17 cellular contexts compared by ENCODE assay signal in the genomic region with DNA sequence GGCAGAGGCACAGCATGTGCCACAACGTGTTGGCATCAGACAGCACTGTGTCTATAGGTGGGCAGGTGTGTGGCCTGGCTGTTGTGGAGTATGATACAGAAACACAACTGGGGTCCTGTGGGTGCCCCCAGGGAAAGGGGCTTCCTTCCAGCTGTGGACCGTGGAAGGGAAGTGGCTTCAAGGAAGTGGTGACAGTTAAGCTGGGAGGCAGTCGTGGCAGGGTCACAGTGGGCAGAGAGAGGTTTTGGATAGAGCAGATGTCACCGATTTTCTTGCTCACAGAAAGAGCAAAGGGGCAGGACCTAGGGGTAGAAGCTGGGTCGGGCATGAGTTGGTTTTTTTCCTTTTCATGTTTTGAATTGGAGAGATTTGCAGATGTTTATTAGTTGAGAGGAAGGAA. TPM values are rescaled to one million over a fixed set of nuclear protein-coding genes. Genes with fewer than 3 reads are reported as not detected.
DNase-seq lines count a peak whose midpoint lies in the region; ATAC-seq and TF ChIP-seq lines count a peak whose summit lies in the region.
"Had no signal": no experiment of that assay in that cellular context is flagged by ENCODE, and none has a peak within 500 bp of the region (broad histone marks: within the 10 kb centered on the region; RNA-seq: fewer than 3 reads in every experiment).

No MANE protein-coding gene starts in this region.

- TF ChIP-seq CTCF in heart left ventricle (IDR thresholded peaks at IDR 0.05) (no peak), OCI-LY1 (IDR thresholded peaks at IDR 0.05; ENCODE audit: low read length) (no peak), esophagus muscularis mucosa (IDR thresholded peaks at IDR 0.05) (no peak), upper lobe of right lung (IDR thresholded peaks at IDR 0.05) (no peak)

- H3K27ac ChIP-seq in right cardiac atrium (ENCODE audit: low read length) (peak overlapping the region; percentile 10), heart left ventricle (peak overlapping the region in 2 of 12 donors; percentile 37 to 47), OCI-LY1 (ENCODE audit: low read depth, low read length, poor library complexity, severe bottlenecking) (peak overlapping the region; percentile 33), esophagus muscularis mucosa (replicated peaks in 1 of 4) (peak overlapping the region; percentile 35 to 48 (median 44)), upper lobe of right lung (peak overlapping the region; percentile 30)
- H3K27ac ChIP-seq: breast epithelium had no signal

- H3K4me3 ChIP-seq in right cardiac atrium (ENCODE audit: low read length) (no peak overlapping the region), heart left ventricle (no peak overlapping the region), OCI-LY1 (ENCODE audit: low read depth, low read length, poor library complexity, severe bottlenecking) (no peak overlapping the region), esophagus muscularis mucosa (no peak overlapping the region), upper lobe of right lung (no peak overlapping the region)
- H3K4me3 ChIP-seq: breast epithelium, GM12878 had no signal

- no peak overlapping the region for H3K9ac ChIP-seq in OCI-LY1 (ENCODE audit: low read length)

- TF ChIP-seq POLR2A in heart left ventricle (IDR thresholded peaks at IDR 0.05) (no peak), esophagus muscularis mucosa (IDR thresholded peaks at IDR 0.05; ENCODE audit: low read depth) (no peak)

- H4K20me1 ChIP-seq in OCI-LY1 (ENCODE audit: insufficient read depth, low read length): no peaks in the 10 kb centered on the region

- TF ChIP-seq EP300 in esophagus muscularis mucosa (IDR thresholded peaks at IDR 0.05): no peak

- ATAC-seq in right cardiac atrium (no peak), heart left ventricle (no peak), upper lobe of right lung (no peak), HG03039 (IDR thresholded peaks at IDR 0.05; ENCODE audit: unreplicated experiment) (no peak)
- ATAC-seq: GM12878 had no signal

- no peaks in the 10 kb centered on the region for H3F3A ChIP-seq in OCI-LY1 (ENCODE audit: insufficient read depth, low read length)

- H3K9me2 ChIP-seq in OCI-LY1 (ENCODE audit: low read depth, low read length): no peaks in the 10 kb centered on the region

- H3K79me2 ChIP-seq in OCI-LY1 (ENCODE audit: insufficient read depth, low read length): no peaks in the 10 kb centered on the region

- DNase-seq in right cardiac atrium (peak in 1 of 3 donors; percentile 43), heart left ventricle (no peak), esophagus muscularis mucosa (ENCODE audit: extremely low spot score) (no peak), upper lobe of right lung (no peak), midbrain (lab: John Stamatoyannopoulos, UW) (no peak), germinal center (ENCODE audit: low spot score) (no peak)
- DNase-seq: activated CD4-positive, alpha-beta T cell treated with anti-CD3 and anti-CD28 coated beads for 1 hour; activated effector memory CD4-positive, alpha-beta T cell treated with anti-CD3 and anti-CD28 coated beads, Interleukin-2, amount 50 U/mL, for 16 hours; effector CD8-positive, alpha-beta T cell; foreskin fibroblast; mammary epithelial cell; MM.1S had no signal

- WGBS in right cardiac atrium: 49% methylated on average over 5 of the region's 5 CpGs
- WGBS in heart left ventricle, 4 donors: 50 to 73% (median 59%) methylated on average over 5 of the region's 5 CpGs
- WGBS in esophagus muscularis mucosa: 63% methylated on average over 5 of the region's 5 CpGs

- H3K4me2 ChIP-seq in OCI-LY1 (ENCODE audit: low read length): no peak overlapping the region

- intact Hi-C loops in right cardiac atrium (cut with DNase I) (no loop called here), heart left ventricle (cut with DNase I) (no loop called here), esophagus muscularis mucosa (cut with DNase I) (no loop called here), upper lobe of right lung (cut with DNase I) (no loop called here)

- H3K4me1 ChIP-seq in right cardiac atrium (ENCODE audit: control insufficient read depth, insufficient read depth, low read length) (no peaks in the 10 kb centered on the region), heart left ventricle (peaks cover 0 to 24% (median 7%) of the 10 kb centered on the region in 12 donors), OCI-LY1 (ENCODE audit: insufficient read depth, low read length, severe bottlenecking) (peaks cover 23% of the 10 kb centered on the region), esophagus muscularis mucosa (peaks cover 4 to 28% (median 21%) of the 10 kb centered on the region in 4 donors), upper lobe of right lung (peaks cover 14% of the 10 kb centered on the region)
- H3K4me1 ChIP-seq: breast epithelium had no signal

- no peaks in the 10 kb centered on the region for H3K27me3 ChIP-seq in right cardiac atrium (ENCODE audit: control insufficient read depth, insufficient read depth)
- no peaks in the 10 kb centered on the region for H3K27me3 ChIP-seq in heart left ventricle
- H3K27me3 ChIP-seq in OCI-LY1 (ENCODE audit: insufficient read depth, low read length): no peaks in the 10 kb centered on the region
- no peaks in the 10 kb centered on the region for H3K27me3 ChIP-seq in esophagus muscularis mucosa
- no peaks in the 10 kb centered on the region for H3K27me3 ChIP-seq in upper lobe of right lung
- H3K27me3 ChIP-seq: breast epithelium had no signal

- no peak overlapping the region for H2AFZ ChIP-seq in OCI-LY1 (ENCODE audit: low read length)

- H3K9me3 ChIP-seq in right cardiac atrium (ENCODE audit: control insufficient read depth, low read length) (no peaks in the 10 kb centered on the region), heart left ventricle (no peaks in the 10 kb centered on the region), OCI-LY1 (ENCODE audit: low read length) (no peaks in the 10 kb centered on the region), esophagus muscularis mucosa (no peaks in the 10 kb centered on the region), upper lobe of right lung (no peaks in the 10 kb centered on the region)
- H3K9me3 ChIP-seq: breast epithelium had no signal

- H3K36me3 ChIP-seq in heart left ventricle (peaks cover 0 to 42% (median 11%) of the 10 kb centered on the region in 9 donors), OCI-LY1 (ENCODE audit: insufficient read depth, low read length) (peaks cover 14% of the 10 kb centered on the region; the same call in 1 of the 2 replicates), esophagus muscularis mucosa (peaks cover 3 to 64% (median 40%) of the 10 kb centered on the region in 4 donors), upper lobe of right lung (peaks cover 4% of the 10 kb centered on the region)
- H3K36me3 ChIP-seq: breast epithelium had no signal

RNA-seq across cellular contexts. Expression of a gene that starts 11.2 kb away (rescaled TPM):
- 10 to 100 TPM; 11.8 to 14.6 (median 13.3) TPM for total RNA-seq in right cardiac atrium
- polyA plus RNA-seq in right cardiac atrium: 15.5 TPM
- 10 to 100 TPM in 6 of 9 donors, 1 to 10 TPM in 3; 8.5 to 28.9 (median 14.1) TPM for total RNA-seq in heart left ventricle
- 10 to 100 TPM in 1 of 2 donors, 1 to 10 TPM in 1; 8.1 to 10.8 TPM for polyA plus RNA-seq in heart left ventricle
- total RNA-seq in esophagus muscularis mucosa: 10 to 100 TPM; 33.0 to 56.5 (median 45.8) TPM
- 19.5 TPM for total RNA-seq in upper lobe of right lung

RNA-seq across cellular contexts. Expression of a gene that starts 14.3 kb away (rescaled TPM):
- total RNA-seq in right cardiac atrium (1 to 10 TPM; 5.1 to 8.4 (median 6.6) TPM), heart left ventricle (10 to 100 TPM in 2 of 9 donors, 1 to 10 TPM in 7; 4.5 to 15.5 (median 7.9) TPM), esophagus muscularis mucosa (10 to 100 TPM; 12.1 to 28.1 (median 17.7) TPM), upper lobe of right lung (13.4 TPM)
- polyA plus RNA-seq in right cardiac atrium (8.3 TPM), heart left ventricle (1 to 10 TPM; 7.9 to 9.1 TPM)

RNA-seq across cellular contexts. Expression of a gene that starts 19.9 kb away (rescaled TPM):
- 10 to 100 TPM in 3 of 4 donors, 1 to 10 TPM in 1; 9.7 to 11.6 (median 10.2) TPM for total RNA-seq in right cardiac atrium
- polyA plus RNA-seq in right cardiac atrium: 9.6 TPM
- 10 to 100 TPM in 3 of 9 donors, 1 to 10 TPM in 6; 4.6 to 12.1 (median 9.0) TPM for total RNA-seq in heart left ventricle
- 1 to 10 TPM; 8.1 to 9.3 TPM for polyA plus RNA-seq in heart left ventricle
- total RNA-seq in esophagus muscularis mucosa: 10 to 100 TPM in 2 of 4 donors, 1 to 10 TPM in 2; 7.1 to 25.4 (median 9.9) TPM
- total RNA-seq in upper lobe of right lung: 18.6 TPM

RNA-seq across cellular contexts. Expression of a gene that starts 41.3 kb away (rescaled TPM):
- total RNA-seq in right cardiac atrium (1 to 10 TPM; 7.4 to 9.8 (median 9.1) TPM), heart left ventricle (10 to 100 TPM in 5 of 9 donors, 1 to 10 TPM in 4; 6.4 to 22.2 (median 12.2) TPM), esophagus muscularis mucosa (10 to 100 TPM in 2 of 4 donors, 1 to 10 TPM in 2; 6.2 to 18.8 (median 10.9) TPM), upper lobe of right lung (9.3 TPM)
- polyA plus RNA-seq in right cardiac atrium (13.1 TPM), heart left ventricle (10 to 100 TPM in 1 of 2 donors, 1 to 10 TPM in 1; 3.7 to 13.5 TPM)
- total RNA-seq: HT-29 had no signal

RNA-seq across cellular contexts. Expression of a gene that starts 43.8 kb away (rescaled TPM):
- total RNA-seq in right cardiac atrium (10 to 100 TPM; 20.6 to 31.7 (median 26.3) TPM), heart left ventricle (10 to 100 TPM; 23.1 to 35.5 (median 28.1) TPM), esophagus muscularis mucosa (10 to 100 TPM; 42.1 to 57.9 (median 45.5) TPM), upper lobe of right lung (25.3 TPM)
- polyA plus RNA-seq in right cardiac atrium (29.5 TPM), heart left ventricle (10 to 100 TPM; 30.5 to 43.4 TPM)
